Comparison of ENCODE assay signal across 5 cellular contexts in genomic region chr7:64294701-64295420, GRCh38. TPM values are rescaled to one million over a fixed set of nuclear protein-coding genes. Genes with fewer than 3 reads are reported as not detected.
"Had no signal": no experiment of that assay in that cellular context is flagged by ENCODE, and none has a peak within 500 bp of the region (broad histone marks: within the 10 kb centered on the region; RNA-seq: fewer than 3 reads in every experiment).

No MANE protein-coding gene starts in this region.

- H3K4me3 ChIP-seq: GM23338 had no signal

- DNase-seq: H9, HCEC 1CT, IMR-90 had no signal

- ATAC-seq: GM23338 had no signal

RNA-seq across cellular contexts. Expression of gene ZNF736, which starts 18.9 kb away (rescaled TPM):
- total RNA-seq: H1, H9 had no signal
- polyA plus RNA-seq: H1 had no signal
